In the genomic region with DNA sequence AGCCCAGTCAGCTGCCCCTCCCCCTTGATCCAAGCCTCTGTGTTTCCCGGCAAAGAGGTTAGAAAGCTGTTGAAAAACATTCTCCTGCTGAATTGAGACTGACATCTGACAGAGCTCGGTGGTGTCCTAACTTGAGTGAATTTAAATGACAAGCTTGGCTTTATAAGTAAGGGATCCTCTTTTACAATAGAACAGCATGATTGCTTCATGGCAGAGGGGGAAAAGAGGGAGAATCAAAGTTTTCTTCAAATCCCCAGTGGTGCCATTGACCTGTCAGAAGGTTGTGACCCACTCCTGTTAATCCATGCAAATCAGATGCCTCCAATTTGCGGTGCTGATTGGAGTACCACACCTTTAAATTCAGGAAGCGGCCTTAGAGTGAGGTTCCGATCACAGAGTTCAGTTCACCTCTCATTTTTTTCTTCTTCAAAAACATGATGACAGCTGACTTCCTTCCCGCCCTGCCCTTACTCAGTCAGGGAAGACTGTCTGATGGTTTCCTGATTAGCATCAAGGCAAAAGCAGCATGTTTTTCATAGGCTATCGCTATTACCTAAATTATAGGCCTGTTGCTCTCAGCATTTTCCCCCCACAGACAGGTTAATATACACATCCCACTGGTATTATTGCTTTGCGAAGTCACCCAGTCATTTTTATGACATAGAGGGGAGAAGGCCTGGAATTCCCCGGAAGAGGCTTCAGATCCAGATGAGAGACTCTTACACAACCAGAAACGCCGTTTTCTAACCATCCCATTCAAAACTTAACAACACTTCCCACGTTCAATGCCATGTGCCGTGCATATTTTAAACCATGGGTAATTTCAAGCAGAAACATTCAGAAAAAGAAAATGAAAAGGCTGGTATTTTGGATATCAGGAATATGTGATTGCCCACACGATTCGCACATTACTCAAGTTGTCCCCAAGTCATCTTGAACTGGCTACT, we compare ENCODE assay signal across 9 cellular contexts.
DNase-seq lines count a peak whose midpoint lies in the region; ATAC-seq, FAIRE-seq and TF ChIP-seq lines count a peak whose summit lies in the region.
"Had no signal": no experiment of that assay in that cellular context is flagged by ENCODE, and none has a peak within 500 bp of the region (broad histone marks: within the 10 kb centered on the region; RNA-seq: fewer than 3 reads in every experiment).

No MANE protein-coding gene starts in this region.

- H3K4me1 ChIP-seq in K562 (replicated peaks in 1 of 2; ENCODE audit: control insufficient read depth in 2 of 2, insufficient read depth in 2 of 2, low read length in 2 of 2) = no peaks in the 10 kb centered on the region
- peaks cover 0 to 6% (median 0%) of the 10 kb centered on the region in 3 donors for H3K4me1 ChIP-seq in skeletal muscle tissue (ENCODE audit: control insufficient read depth in 3 of 3, insufficient read depth in 3 of 3, low read length in 3 of 3)

- CTCF ChIA-PET in activated CD4-positive, alpha-beta memory T cell treated with anti-CD3 and anti-CD28 coated beads for 36 hours (lab: Charles Lee) = no interaction called here
- CTCF ChIA-PET in activated CD4-positive, alpha-beta memory T cell treated with anti-CD3 and anti-CD28 coated beads, Interleukin-2, amount 10 ng/mL, durations not matched to agents 7 days and 5 days (lab: Charles Lee) = no interaction called here
- CTCF ChIA-PET in K562 (lab: Yijun Ruan, JAX; ENCODE audit: low intra/inter-chr PET ratio) = no interaction called here

- no peak for FAIRE-seq in K562 (lab: Jason Lieb, UNC)

- H3K4me1 Mint-ChIP-seq in activated CD4-positive, alpha-beta memory T cell treated with anti-CD3 and anti-CD28 coated beads for 36 hours (ENCODE audit: low read depth) = peaks cover 20% of the 10 kb centered on the region
- peaks cover 14% of the 10 kb centered on the region for H3K4me1 Mint-ChIP-seq in activated CD4-positive, alpha-beta memory T cell treated with anti-CD3 and anti-CD28 coated beads, Interleukin-2, amount 10 ng/mL, durations not matched to agents 7 days and 5 days
- peaks cover 11% of the 10 kb centered on the region for H3K4me1 Mint-ChIP-seq in mesothelial cell of epicardium

- H3K27ac Mint-ChIP-seq in activated CD4-positive, alpha-beta memory T cell treated with anti-CD3 and anti-CD28 coated beads for 36 hours = peak overlapping the region; percentile 8
- H3K27ac Mint-ChIP-seq in activated CD4-positive, alpha-beta memory T cell treated with anti-CD3 and anti-CD28 coated beads, Interleukin-2, amount 10 ng/mL, durations not matched to agents 7 days and 5 days = no peak overlapping the region
- no peak overlapping the region for H3K27ac Mint-ChIP-seq in mesothelial cell of epicardium

- H3K27ac ChIP-seq in K562 (ENCODE audit: extremely low read depth, low read depth, low read length) = no peak overlapping the region
- H3K27ac ChIP-seq in skeletal muscle tissue (ENCODE audit: low read depth, low read length) = peak overlapping the region; percentile 11

- TF ChIP-seq RAD21 in K562 (CRISPR knock-in tag; conservative IDR thresholded peaks at IDR 0.05 in 1 of 2, IDR thresholded peaks at IDR 0.05 in 1 of 2) = no peak

- H3K9me3 ChIP-seq in K562 (replicated peaks; ENCODE audit: control insufficient read depth, insufficient read depth, low read depth, low read length) (no peaks in the 10 kb centered on the region), skeletal muscle tissue (ENCODE audit: control insufficient read depth in 3 of 3, low read length in 3 of 3) (no peaks in the 10 kb centered on the region)

- H3K9ac ChIP-seq in K562 (ENCODE audit: insufficient read depth in 1 of 2, low read depth in 2 of 2, low read length in 2 of 2) (no peak overlapping the region), skeletal muscle tissue (ENCODE audit: low read depth in 1 of 3, low read length in 3 of 3) (no peak overlapping the region)

- in situ Hi-C loops in K562 (cut with MboI) = no loop called here

- no peaks in the 10 kb centered on the region for H3K79me2 ChIP-seq in K562 (ENCODE audit: control insufficient read depth, insufficient read depth, low read length)

- H3K4me3 Mint-ChIP-seq in activated CD4-positive, alpha-beta memory T cell treated with anti-CD3 and anti-CD28 coated beads for 36 hours = no peak overlapping the region
- H3K4me3 Mint-ChIP-seq in activated CD4-positive, alpha-beta memory T cell treated with anti-CD3 and anti-CD28 coated beads, Interleukin-2, amount 10 ng/mL, durations not matched to agents 7 days and 5 days = no peak overlapping the region
- no peak overlapping the region for H3K4me3 Mint-ChIP-seq in mesothelial cell of epicardium

- under 1% methylated on average over 15 of the region's 15 CpGs for whole genome bisulfite sequencing in K562 (ENCODE audit: insufficient coverage, low coverage, missing lambda C conversion rate)

- ATAC-seq in HG02798 (IDR thresholded peaks at IDR 0.05; ENCODE audit: poor library complexity, unreplicated experiment) (peak; percentile 35), K562 (no peak), GM18517 (IDR thresholded peaks at IDR 0.05; ENCODE audit: unreplicated experiment) (no peak)

- no peaks in the 10 kb centered on the region for H3K9me1 ChIP-seq in K562 (ENCODE audit: control insufficient read depth, insufficient read depth, low read length)

- H3K4me2 ChIP-seq in K562 (ENCODE audit: insufficient read depth, low read length) = no peak overlapping the region

- H3K36me3 ChIP-seq in K562 (ENCODE audit: control insufficient read depth, insufficient read depth, low read length) (no peaks in the 10 kb centered on the region), skeletal muscle tissue (ENCODE audit: control insufficient read depth in 3 of 3, insufficient read depth in 3 of 3, low read length in 3 of 3) (no peaks in the 10 kb centered on the region)

- H4K20me1 ChIP-seq in K562 (replicated peaks; ENCODE audit: control insufficient read depth, insufficient read depth, low read length) = no peaks in the 10 kb centered on the region

- H3K36me3 Mint-ChIP-seq in activated CD4-positive, alpha-beta memory T cell treated with anti-CD3 and anti-CD28 coated beads for 36 hours = no peaks in the 10 kb centered on the region
- H3K36me3 Mint-ChIP-seq in activated CD4-positive, alpha-beta memory T cell treated with anti-CD3 and anti-CD28 coated beads, Interleukin-2, amount 10 ng/mL, durations not matched to agents 7 days and 5 days (ENCODE audit: low read depth) = no peaks in the 10 kb centered on the region
- H3K36me3 Mint-ChIP-seq in mesothelial cell of epicardium = no peaks in the 10 kb centered on the region

- H3K27me3 Mint-ChIP-seq in activated CD4-positive, alpha-beta memory T cell treated with anti-CD3 and anti-CD28 coated beads for 36 hours = no peaks in the 10 kb centered on the region
- peaks cover 3% of the 10 kb centered on the region for H3K27me3 Mint-ChIP-seq in activated CD4-positive, alpha-beta memory T cell treated with anti-CD3 and anti-CD28 coated beads, Interleukin-2, amount 10 ng/mL, durations not matched to agents 7 days and 5 days
- H3K27me3 Mint-ChIP-seq in mesothelial cell of epicardium (ENCODE audit: low read depth) = peaks cover 2% of the 10 kb centered on the region

- no peak overlapping the region for H2AFZ ChIP-seq in K562 (ENCODE audit: low read depth, low read length)

- H3K27me3 ChIP-seq in K562 (ENCODE audit: control insufficient read depth in 2 of 2, insufficient read depth in 2 of 2, low read length in 2 of 2) (no peaks in the 10 kb centered on the region; a peak in 2 of 5 replicates), skeletal muscle tissue (ENCODE audit: control insufficient read depth in 3 of 3, insufficient read depth in 3 of 3, low read length in 3 of 3) (no peaks in the 10 kb centered on the region)

- BruUV-seq in K562 (replicated peaks; lab: Mats Ljungman, UMichigan) = no TSS peak

- intact Hi-C loops in activated CD4-positive, alpha-beta memory T cell treated with anti-CD3 and anti-CD28 coated beads for 36 hours (cut with micrococcal nuclease) = loop anchor here (5.0 kb wide), 2 partner anchors 81 to 499 kb away; no protein-coding TSS in a partner anchor
- intact Hi-C loops in K562 (cut with micrococcal nuclease) = no loop called here

- DNase-seq in activated CD4-positive, alpha-beta memory T cell treated with anti-CD3 and anti-CD28 coated beads for 36 hours = peak; percentile 31
- DNase-seq in activated CD4-positive, alpha-beta memory T cell treated with anti-CD3 and anti-CD28 coated beads, Interleukin-2, amount 10 ng/mL, durations not matched to agents 7 days and 5 days = no peak
- DNase-seq in K562 (ENCODE audit: extremely low read depth in 1 of 4, low spot score in 3 of 4) (no peak), mesothelial cell of epicardium (ENCODE audit: low spot score in 2 of 2, unreplicated experiment in 2 of 2) (no peak)
- no peak for DNase-seq in stimulated activated CD8-positive, alpha-beta memory T cell treated with anti-CD3 and anti-CD28 coated beads, Interleukin-4, amount 100 ng/mL, for 48 hours
- DNase-seq: NCI-H226 had no signal

- no peak for TF ChIP-seq POLR2A in K562 (conservative IDR thresholded peaks at IDR 0.05)

- POLR2A ChIA-PET in activated CD4-positive, alpha-beta memory T cell treated with anti-CD3 and anti-CD28 coated beads for 36 hours (lab: Charles Lee) = no interaction called here
- POLR2A ChIA-PET in activated CD4-positive, alpha-beta memory T cell treated with anti-CD3 and anti-CD28 coated beads, Interleukin-2, amount 10 ng/mL, durations not matched to agents 7 days and 5 days (lab: Charles Lee) = no interaction called here
- POLR2A ChIA-PET in K562 (lab: Yijun Ruan, JAX) = interaction anchor here (0.6 kb wide), 1 partner anchor 190 kb away, joined by 3 read pairs; no protein-coding TSS in a partner anchor

- H3K4me3 ChIP-seq in K562 = no peak overlapping the region
- H3K4me3 ChIP-seq in skeletal muscle tissue (ENCODE audit: low read length in 3 of 3) = no peak overlapping the region

- TF ChIP-seq CTCF in K562 (IDR thresholded peaks at IDR 0.05 in 2 of 3, conservative IDR thresholded peaks at IDR 0.05 in 1 of 3; ENCODE audit: insufficient read depth in 2 of 3, low read depth in 1 of 3, low read length in 3 of 3) (no peak), mesothelial cell of epicardium (IDR thresholded peaks at IDR 0.05; ENCODE audit: unreplicated experiment) (no peak)

- TF ChIP-seq EP300 in K562 (IDR thresholded peaks at IDR 0.05; ENCODE audit: low read length) = no peak

- no peaks in the 10 kb centered on the region for H3K9me3 Mint-ChIP-seq in activated CD4-positive, alpha-beta memory T cell treated with anti-CD3 and anti-CD28 coated beads for 36 hours
- H3K9me3 Mint-ChIP-seq in activated CD4-positive, alpha-beta memory T cell treated with anti-CD3 and anti-CD28 coated beads, Interleukin-2, amount 10 ng/mL, durations not matched to agents 7 days and 5 days = no peaks in the 10 kb centered on the region
- no peaks in the 10 kb centered on the region for H3K9me3 Mint-ChIP-seq in mesothelial cell of epicardium

TF ChIP-seq in K562, 482 proteins besides CTCF, POLR2A, EP300 and RAD21 (continues in another document):
- TF ChIP-seq SMARCA5 (IDR thresholded peaks at IDR 0.05) = no peak
